In the genomic region with DNA sequence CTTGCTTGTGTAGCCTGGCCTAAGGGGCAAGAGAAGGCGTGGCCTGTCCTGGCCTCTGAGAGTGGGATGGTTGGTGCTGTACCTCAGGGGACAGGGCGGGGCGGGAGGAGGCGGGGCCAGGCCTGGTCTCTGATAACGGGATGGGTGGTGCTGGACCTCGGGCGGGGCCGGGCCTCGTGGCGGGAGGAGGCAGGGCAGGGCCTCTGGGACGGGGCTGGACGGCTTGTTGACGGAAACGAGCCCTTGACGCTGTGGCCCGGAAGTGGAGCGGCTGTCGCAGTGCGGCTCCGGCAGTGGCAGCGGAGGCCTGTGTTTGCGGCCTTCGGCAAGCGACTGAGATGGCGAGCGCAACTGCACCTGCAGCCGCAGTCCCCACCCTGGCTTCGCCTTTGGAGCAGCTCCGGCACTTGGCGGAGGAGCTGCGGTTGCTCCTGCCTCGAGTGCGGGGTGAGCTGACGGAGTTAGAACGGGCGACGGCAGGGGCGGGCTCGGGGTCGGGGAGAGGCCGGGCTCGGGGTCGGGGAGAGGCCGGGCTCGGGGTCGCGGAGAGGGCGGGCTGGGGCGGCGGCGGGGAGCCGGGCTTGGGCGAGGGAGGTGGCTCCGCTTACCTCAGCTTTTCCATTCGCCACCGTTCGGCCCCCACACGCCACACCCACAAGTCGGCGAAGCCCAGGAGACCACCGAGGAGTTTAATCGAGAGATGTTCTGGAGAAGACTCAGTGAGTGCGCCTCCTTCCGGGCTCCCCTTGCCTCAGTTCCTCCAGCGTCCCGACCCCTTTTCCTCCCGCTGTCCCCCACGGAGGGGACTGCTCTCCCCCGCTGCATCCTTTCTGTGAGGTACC, we compare ENCODE assay signal across 1 cellular context.
TF ChIP-seq lines count a peak whose summit lies in the region.

A gene with protein sequence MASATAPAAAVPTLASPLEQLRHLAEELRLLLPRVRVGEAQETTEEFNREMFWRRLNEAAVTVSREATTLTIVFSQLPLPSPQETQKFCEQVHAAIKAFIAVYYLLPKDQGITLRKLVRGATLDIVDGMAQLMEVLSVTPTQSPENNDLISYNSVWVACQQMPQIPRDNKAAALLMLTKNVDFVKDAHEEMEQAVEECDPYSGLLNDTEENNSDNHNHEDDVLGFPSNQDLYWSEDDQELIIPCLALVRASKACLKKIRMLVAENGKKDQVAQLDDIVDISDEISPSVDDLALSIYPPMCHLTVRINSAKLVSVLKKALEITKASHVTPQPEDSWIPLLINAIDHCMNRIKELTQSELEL (plus strand): TSS at position 243 of the 842 bp plus-strand sequence. CDS start 96 bp downstream, at position 339.

TF ChIP-seq in HepG2, 621 proteins besides CTCF, POLR2A, EP300 and RAD21 (continued from another document and continues in another):
- TF ChIP-seq FOXA1 (IDR thresholded peaks at IDR 0.05) (no peak), FOXA1 (CRISPR knock-in tag; IDR thresholded peaks at IDR 0.05) (peak; percentile 90), NCOA5 (CRISPR knock-in tag; IDR thresholded peaks at IDR 0.05) (no peak), GATAD1 (CRISPR knock-in tag; IDR thresholded peaks at IDR 0.05) (peak; percentile 79), ZNF343 (CRISPR knock-in tag; IDR thresholded peaks at IDR 0.05) (0 out of 2 replicates have a peak, but pooled peaks have one; percentile 49), FOXK2 (IDR thresholded peaks at IDR 0.05) (peak; percentile 97), ZNF547 (CRISPR knock-in tag; IDR thresholded peaks at IDR 0.05) (no peak), YEATS4 (CRISPR knock-in tag; IDR thresholded peaks at IDR 0.05; ENCODE audit: borderline replicate concordance) (peak; percentile 76), HNRNPK (IDR thresholded peaks at IDR 0.05; ENCODE audit: low read depth, low read length, poor library complexity, severe bottlenecking) (peak; percentile 65), ZNF441 (CRISPR knock-in tag; IDR thresholded peaks at IDR 0.05; ENCODE audit: borderline replicate concordance) (no peak), ELF3 (CRISPR knock-in tag; IDR thresholded peaks at IDR 0.05) (peak; percentile 81), GATAD2A (CRISPR knock-in tag; IDR thresholded peaks at IDR 0.05) (peak; percentile 49; the same call in 1 of the 2 replicates), ZNF460 (CRISPR knock-in tag; IDR thresholded peaks at IDR 0.05; ENCODE audit: borderline replicate concordance) (no peak), ZNF615 (CRISPR knock-in tag; IDR thresholded peaks at IDR 0.05; ENCODE audit: borderline replicate concordance) (no peak), JARID2 (CRISPR knock-in tag; IDR thresholded peaks at IDR 0.05; ENCODE audit: insufficient replicate concordance) (no peak), ZNF354B (CRISPR knock-in tag; IDR thresholded peaks at IDR 0.05) (no peak), ZNF850 (CRISPR knock-in tag; conservative IDR thresholded peaks at IDR 0.05) (no peak), ZNF747 (CRISPR knock-in tag; IDR thresholded peaks at IDR 0.05; ENCODE audit: borderline replicate concordance) (peak; percentile 74; the same call in 1 of the 2 replicates), ZNF549 (CRISPR knock-in tag; IDR thresholded peaks at IDR 0.05) (no peak), ZNF256 (CRISPR knock-in tag; conservative IDR thresholded peaks at IDR 0.05) (peak; percentile 81; the same call in 1 of the 2 replicates), HDAC1 (CRISPR knock-in tag; IDR thresholded peaks at IDR 0.05) (peak; percentile 90), PRMT3 (CRISPR knock-in tag; IDR thresholded peaks at IDR 0.05; ENCODE audit: borderline replicate concordance, low read depth) (no peak), MXD4 (CRISPR knock-in tag; IDR thresholded peaks at IDR 0.05) (peak; percentile 72; the same call in 1 of the 2 replicates), POLR2G (IDR thresholded peaks at IDR 0.05; ENCODE audit: low read depth, low read length) (peak; percentile 95), ZNF703 (CRISPR knock-in tag; IDR thresholded peaks at IDR 0.05; ENCODE audit: borderline replicate concordance) (no peak), ZNF264 (CRISPR knock-in tag; IDR thresholded peaks at IDR 0.05) (0 out of 2 replicates have a peak, but pooled peaks have one; percentile 20), ZNF772 (CRISPR knock-in tag; IDR thresholded peaks at IDR 0.05) (peak; percentile 94; the same call in 1 of the 2 replicates), FOXC1 (CRISPR knock-in tag; IDR thresholded peaks at IDR 0.05; ENCODE audit: borderline replicate concordance) (peak; percentile 64; the same call in 1 of the 2 replicates)
- TF ChIP-seq, protein P1, sequence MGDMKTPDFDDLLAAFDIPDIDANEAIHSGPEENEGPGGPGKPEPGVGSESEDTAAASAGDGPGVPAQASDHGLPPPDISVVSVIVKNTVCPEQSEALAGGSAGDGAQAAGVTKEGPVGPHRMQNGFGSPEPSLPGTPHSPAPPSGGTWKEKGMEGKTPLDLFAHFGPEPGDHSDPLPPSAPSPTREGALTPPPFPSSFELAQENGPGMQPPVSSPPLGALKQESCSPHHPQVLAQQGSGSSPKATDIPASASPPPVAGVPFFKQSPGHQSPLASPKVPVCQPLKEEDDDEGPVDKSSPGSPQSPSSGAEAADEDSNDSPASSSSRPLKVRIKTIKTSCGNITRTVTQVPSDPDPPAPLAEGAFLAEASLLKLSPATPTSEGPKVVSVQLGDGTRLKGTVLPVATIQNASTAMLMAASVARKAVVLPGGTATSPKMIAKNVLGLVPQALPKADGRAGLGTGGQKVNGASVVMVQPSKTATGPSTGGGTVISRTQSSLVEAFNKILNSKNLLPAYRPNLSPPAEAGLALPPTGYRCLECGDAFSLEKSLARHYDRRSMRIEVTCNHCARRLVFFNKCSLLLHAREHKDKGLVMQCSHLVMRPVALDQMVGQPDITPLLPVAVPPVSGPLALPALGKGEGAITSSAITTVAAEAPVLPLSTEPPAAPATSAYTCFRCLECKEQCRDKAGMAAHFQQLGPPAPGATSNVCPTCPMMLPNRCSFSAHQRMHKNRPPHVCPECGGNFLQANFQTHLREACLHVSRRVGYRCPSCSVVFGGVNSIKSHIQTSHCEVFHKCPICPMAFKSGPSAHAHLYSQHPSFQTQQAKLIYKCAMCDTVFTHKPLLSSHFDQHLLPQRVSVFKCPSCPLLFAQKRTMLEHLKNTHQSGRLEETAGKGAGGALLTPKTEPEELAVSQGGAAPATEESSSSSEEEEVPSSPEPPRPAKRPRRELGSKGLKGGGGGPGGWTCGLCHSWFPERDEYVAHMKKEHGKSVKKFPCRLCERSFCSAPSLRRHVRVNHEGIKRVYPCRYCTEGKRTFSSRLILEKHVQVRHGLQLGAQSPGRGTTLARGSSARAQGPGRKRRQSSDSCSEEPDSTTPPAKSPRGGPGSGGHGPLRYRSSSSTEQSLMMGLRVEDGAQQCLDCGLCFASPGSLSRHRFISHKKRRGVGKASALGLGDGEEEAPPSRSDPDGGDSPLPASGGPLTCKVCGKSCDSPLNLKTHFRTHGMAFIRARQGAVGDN (CRISPR knock-in tag; IDR thresholded peaks at IDR 0.05) = peak; percentile 93
- TF ChIP-seq, protein P2, sequence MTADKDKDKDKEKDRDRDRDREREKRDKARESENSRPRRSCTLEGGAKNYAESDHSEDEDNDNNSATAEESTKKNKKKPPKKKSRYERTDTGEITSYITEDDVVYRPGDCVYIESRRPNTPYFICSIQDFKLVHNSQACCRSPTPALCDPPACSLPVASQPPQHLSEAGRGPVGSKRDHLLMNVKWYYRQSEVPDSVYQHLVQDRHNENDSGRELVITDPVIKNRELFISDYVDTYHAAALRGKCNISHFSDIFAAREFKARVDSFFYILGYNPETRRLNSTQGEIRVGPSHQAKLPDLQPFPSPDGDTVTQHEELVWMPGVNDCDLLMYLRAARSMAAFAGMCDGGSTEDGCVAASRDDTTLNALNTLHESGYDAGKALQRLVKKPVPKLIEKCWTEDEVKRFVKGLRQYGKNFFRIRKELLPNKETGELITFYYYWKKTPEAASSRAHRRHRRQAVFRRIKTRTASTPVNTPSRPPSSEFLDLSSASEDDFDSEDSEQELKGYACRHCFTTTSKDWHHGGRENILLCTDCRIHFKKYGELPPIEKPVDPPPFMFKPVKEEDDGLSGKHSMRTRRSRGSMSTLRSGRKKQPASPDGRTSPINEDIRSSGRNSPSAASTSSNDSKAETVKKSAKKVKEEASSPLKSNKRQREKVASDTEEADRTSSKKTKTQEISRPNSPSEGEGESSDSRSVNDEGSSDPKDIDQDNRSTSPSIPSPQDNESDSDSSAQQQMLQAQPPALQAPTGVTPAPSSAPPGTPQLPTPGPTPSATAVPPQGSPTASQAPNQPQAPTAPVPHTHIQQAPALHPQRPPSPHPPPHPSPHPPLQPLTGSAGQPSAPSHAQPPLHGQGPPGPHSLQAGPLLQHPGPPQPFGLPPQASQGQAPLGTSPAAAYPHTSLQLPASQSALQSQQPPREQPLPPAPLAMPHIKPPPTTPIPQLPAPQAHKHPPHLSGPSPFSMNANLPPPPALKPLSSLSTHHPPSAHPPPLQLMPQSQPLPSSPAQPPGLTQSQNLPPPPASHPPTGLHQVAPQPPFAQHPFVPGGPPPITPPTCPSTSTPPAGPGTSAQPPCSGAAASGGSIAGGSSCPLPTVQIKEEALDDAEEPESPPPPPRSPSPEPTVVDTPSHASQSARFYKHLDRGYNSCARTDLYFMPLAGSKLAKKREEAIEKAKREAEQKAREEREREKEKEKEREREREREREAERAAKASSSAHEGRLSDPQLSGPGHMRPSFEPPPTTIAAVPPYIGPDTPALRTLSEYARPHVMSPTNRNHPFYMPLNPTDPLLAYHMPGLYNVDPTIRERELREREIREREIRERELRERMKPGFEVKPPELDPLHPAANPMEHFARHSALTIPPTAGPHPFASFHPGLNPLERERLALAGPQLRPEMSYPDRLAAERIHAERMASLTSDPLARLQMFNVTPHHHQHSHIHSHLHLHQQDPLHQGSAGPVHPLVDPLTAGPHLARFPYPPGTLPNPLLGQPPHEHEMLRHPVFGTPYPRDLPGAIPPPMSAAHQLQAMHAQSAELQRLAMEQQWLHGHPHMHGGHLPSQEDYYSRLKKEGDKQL (CRISPR knock-in tag; IDR thresholded peaks at IDR 0.05; ENCODE audit: low read depth) = 0 out of 2 replicates have a peak, but pooled peaks have one; percentile 42
- TF ChIP-seq, protein P3, sequence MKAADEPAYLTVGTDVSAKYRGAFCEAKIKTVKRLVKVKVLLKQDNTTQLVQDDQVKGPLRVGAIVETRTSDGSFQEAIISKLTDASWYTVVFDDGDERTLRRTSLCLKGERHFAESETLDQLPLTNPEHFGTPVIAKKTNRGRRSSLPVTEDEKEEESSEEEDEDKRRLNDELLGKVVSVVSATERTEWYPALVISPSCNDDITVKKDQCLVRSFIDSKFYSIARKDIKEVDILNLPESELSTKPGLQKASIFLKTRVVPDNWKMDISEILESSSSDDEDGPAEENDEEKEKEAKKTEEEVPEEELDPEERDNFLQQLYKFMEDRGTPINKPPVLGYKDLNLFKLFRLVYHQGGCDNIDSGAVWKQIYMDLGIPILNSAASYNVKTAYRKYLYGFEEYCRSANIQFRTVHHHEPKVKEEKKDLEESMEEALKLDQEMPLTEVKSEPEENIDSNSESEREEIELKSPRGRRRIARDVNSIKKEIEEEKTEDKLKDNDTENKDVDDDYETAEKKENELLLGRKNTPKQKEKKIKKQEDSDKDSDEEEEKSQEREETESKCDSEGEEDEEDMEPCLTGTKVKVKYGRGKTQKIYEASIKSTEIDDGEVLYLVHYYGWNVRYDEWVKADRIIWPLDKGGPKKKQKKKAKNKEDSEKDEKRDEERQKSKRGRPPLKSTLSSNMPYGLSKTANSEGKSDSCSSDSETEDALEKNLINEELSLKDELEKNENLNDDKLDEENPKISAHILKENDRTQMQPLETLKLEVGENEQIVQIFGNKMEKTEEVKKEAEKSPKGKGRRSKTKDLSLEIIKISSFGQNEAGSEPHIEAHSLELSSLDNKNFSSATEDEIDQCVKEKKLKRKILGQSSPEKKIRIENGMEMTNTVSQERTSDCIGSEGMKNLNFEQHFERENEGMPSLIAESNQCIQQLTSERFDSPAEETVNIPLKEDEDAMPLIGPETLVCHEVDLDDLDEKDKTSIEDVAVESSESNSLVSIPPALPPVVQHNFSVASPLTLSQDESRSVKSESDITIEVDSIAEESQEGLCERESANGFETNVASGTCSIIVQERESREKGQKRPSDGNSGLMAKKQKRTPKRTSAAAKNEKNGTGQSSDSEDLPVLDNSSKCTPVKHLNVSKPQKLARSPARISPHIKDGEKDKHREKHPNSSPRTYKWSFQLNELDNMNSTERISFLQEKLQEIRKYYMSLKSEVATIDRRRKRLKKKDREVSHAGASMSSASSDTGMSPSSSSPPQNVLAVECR (CRISPR knock-in tag; IDR thresholded peaks at IDR 0.05; ENCODE audit: borderline replicate concordance) = peak; percentile 97
- TF ChIP-seq, protein P4, sequence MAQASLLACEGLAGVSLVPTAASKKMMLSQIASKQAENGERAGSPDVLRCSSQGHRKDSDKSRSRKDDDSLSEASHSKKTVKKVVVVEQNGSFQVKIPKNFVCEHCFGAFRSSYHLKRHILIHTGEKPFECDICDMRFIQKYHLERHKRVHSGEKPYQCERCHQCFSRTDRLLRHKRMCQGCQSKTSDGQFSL (CRISPR knock-in tag; IDR thresholded peaks at IDR 0.05) = 0 out of 2 replicates have a peak, but pooled peaks have one; percentile 43
- TF ChIP-seq, protein P5, sequence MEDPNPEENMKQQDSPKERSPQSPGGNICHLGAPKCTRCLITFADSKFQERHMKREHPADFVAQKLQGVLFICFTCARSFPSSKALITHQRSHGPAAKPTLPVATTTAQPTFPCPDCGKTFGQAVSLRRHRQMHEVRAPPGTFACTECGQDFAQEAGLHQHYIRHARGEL (CRISPR knock-in tag; IDR thresholded peaks at IDR 0.05) = no peak
- TF ChIP-seq, protein P6, sequence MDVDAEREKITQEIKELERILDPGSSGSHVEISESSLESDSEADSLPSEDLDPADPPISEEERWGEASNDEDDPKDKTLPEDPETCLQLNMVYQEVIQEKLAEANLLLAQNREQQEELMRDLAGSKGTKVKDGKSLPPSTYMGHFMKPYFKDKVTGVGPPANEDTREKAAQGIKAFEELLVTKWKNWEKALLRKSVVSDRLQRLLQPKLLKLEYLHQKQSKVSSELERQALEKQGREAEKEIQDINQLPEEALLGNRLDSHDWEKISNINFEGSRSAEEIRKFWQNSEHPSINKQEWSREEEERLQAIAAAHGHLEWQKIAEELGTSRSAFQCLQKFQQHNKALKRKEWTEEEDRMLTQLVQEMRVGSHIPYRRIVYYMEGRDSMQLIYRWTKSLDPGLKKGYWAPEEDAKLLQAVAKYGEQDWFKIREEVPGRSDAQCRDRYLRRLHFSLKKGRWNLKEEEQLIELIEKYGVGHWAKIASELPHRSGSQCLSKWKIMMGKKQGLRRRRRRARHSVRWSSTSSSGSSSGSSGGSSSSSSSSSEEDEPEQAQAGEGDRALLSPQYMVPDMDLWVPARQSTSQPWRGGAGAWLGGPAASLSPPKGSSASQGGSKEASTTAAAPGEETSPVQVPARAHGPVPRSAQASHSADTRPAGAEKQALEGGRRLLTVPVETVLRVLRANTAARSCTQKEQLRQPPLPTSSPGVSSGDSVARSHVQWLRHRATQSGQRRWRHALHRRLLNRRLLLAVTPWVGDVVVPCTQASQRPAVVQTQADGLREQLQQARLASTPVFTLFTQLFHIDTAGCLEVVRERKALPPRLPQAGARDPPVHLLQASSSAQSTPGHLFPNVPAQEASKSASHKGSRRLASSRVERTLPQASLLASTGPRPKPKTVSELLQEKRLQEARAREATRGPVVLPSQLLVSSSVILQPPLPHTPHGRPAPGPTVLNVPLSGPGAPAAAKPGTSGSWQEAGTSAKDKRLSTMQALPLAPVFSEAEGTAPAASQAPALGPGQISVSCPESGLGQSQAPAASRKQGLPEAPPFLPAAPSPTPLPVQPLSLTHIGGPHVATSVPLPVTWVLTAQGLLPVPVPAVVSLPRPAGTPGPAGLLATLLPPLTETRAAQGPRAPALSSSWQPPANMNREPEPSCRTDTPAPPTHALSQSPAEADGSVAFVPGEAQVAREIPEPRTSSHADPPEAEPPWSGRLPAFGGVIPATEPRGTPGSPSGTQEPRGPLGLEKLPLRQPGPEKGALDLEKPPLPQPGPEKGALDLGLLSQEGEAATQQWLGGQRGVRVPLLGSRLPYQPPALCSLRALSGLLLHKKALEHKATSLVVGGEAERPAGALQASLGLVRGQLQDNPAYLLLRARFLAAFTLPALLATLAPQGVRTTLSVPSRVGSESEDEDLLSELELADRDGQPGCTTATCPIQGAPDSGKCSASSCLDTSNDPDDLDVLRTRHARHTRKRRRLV (CRISPR knock-in tag; IDR thresholded peaks at IDR 0.05) = no peak
